In genomic region chr14:103315368-103315911, GRCh38 we compare ENCODE assay signal across 2 cellular contexts.
TF ChIP-seq lines count a peak whose summit lies in the region.

No MANE protein-coding gene starts in this region.

TF ChIP-seq in HepG2, 621 proteins besides CTCF, POLR2A, EP300 and RAD21 (continues in another document):
- TF ChIP-seq ZBTB33 (CRISPR knock-in tag; IDR thresholded peaks at IDR 0.05) (peak; percentile 45; the same call in 1 of the 2 replicates), UBTF (CRISPR knock-in tag; IDR thresholded peaks at IDR 0.05) (peak; percentile 30; the same call in 1 of the 2 replicates), THAP11 (CRISPR knock-in tag; IDR thresholded peaks at IDR 0.05) (peak; percentile 51), ZUFSP (CRISPR knock-in tag; IDR thresholded peaks at IDR 0.05; ENCODE audit: borderline replicate concordance) (no peak), ZMAT5 (CRISPR knock-in tag; IDR thresholded peaks at IDR 0.05; ENCODE audit: borderline replicate concordance, low read depth) (no peak), GABPA (IDR thresholded peaks at IDR 0.05; ENCODE audit: low read depth, low read length) (no peak), GABPA (CRISPR knock-in tag; IDR thresholded peaks at IDR 0.05; ENCODE audit: low read depth) (peak; percentile 64), ARNTL (CRISPR knock-in tag; IDR thresholded peaks at IDR 0.05) (no peak), IKZF5 (CRISPR knock-in tag; IDR thresholded peaks at IDR 0.05) (peak; percentile 45; the same call in 1 of the 2 replicates), SOX5 (CRISPR knock-in tag; IDR thresholded peaks at IDR 0.05; ENCODE audit: borderline replicate concordance) (peak; percentile 76), NFKB2 (CRISPR knock-in tag; IDR thresholded peaks at IDR 0.05; ENCODE audit: borderline replicate concordance) (no peak), NCOA2 (CRISPR knock-in tag; IDR thresholded peaks at IDR 0.05) (peak; percentile 73), ERF (CRISPR knock-in tag; IDR thresholded peaks at IDR 0.05) (peak; percentile 55; the same call in 1 of the 2 replicates), MEIS2 (CRISPR knock-in tag; IDR thresholded peaks at IDR 0.05) (0 out of 2 replicates have a peak, but pooled peaks have one; percentile 22), ZFX (CRISPR knock-in tag; IDR thresholded peaks at IDR 0.05; ENCODE audit: low read depth) (peak; percentile 56; the same call in 1 of the 2 replicates)

TF ChIP-seq in SK-N-SH treated with all-trans-retinoic acid at 6 μM for 48 hours, 23 proteins besides CTCF, POLR2A, EP300 and RAD21 (continued from another document):
- no peak for TF ChIP-seq CREB5 (CRISPR knock-in tag; IDR thresholded peaks at IDR 0.05; ENCODE audit: low read depth)
- no peak for TF ChIP-seq TCF4 (CRISPR knock-in tag; IDR thresholded peaks at IDR 0.05; ENCODE audit: borderline replicate concordance)
- no peak for TF ChIP-seq ESRRG (CRISPR knock-in tag; IDR thresholded peaks at IDR 0.05)
- TF ChIP-seq ZNF70 (CRISPR knock-in tag; IDR thresholded peaks at IDR 0.05), result no peak
- no peak for TF ChIP-seq PPARA (CRISPR knock-in tag; IDR thresholded peaks at IDR 0.05; ENCODE audit: borderline replicate concordance)
- TF ChIP-seq CSRNP3 (CRISPR knock-in tag; IDR thresholded peaks at IDR 0.05), result no peak
- no peak for TF ChIP-seq BACH2 (CRISPR knock-in tag; IDR thresholded peaks at IDR 0.05; ENCODE audit: borderline replicate concordance)
